2 cellular contexts compared by ENCODE assay signal in the genomic region with DNA sequence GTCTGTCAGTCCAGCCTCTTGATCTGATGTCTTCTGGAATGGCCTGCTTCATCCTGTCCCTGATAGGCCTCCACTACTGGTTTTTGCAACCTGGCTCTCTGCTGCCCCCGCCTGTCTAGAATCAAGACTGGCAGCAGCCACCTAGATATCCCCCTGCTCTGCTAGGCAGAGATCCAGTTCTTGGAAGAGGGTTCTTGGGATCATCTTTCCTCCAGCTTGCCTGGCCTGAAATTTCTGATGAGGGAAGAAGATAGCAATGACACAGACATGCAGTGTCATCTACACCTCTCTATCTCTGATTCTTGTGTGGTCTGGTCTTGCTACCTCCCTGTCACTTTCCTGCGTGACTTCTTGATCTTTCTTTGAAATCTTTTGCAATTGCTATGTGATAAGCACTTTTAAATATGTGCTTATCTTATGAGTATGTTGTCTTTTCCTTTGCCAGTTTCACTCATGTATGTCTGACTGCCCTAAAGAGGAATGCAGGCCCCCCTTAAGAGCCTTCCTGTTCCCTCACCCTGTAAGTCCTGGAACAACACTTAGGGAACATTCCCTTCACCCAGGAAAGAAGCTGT.
A peak's percentile ranks its signal among the peaks of the same experiment; 100 is the strongest.
TF ChIP-seq lines count a peak whose summit lies in the region.

No MANE protein-coding gene starts in this region.

TF ChIP-seq in IMR-90, 13 proteins besides CTCF, POLR2A, EP300 and RAD21:
- TF ChIP-seq RFX5 (IDR thresholded peaks at IDR 0.05; ENCODE audit: low read depth, low read length) (0 out of 2 replicates have a peak, but pooled peaks have one; percentile 7), MAZ (IDR thresholded peaks at IDR 0.05; ENCODE audit: borderline replicate concordance, low read depth, low read length) (no peak), RCOR1 (IDR thresholded peaks at IDR 0.05; ENCODE audit: insufficient replicate concordance, low read length) (peak; percentile 66), MXI1 (IDR thresholded peaks at IDR 0.05; ENCODE audit: borderline replicate concordance, low read depth, low read length) (no peak), SMC3 (IDR thresholded peaks at IDR 0.05; ENCODE audit: low read depth, low read length) (peak; percentile 50), BHLHE40 (IDR thresholded peaks at IDR 0.05; ENCODE audit: low read depth, low read length) (peak; percentile 78), CEBPB (IDR thresholded peaks at IDR 0.05; ENCODE audit: low read depth, low read length) (peak; percentile 94), CHD1 (IDR thresholded peaks at IDR 0.05; ENCODE audit: low read depth, low read length) (no peak), FOS (IDR thresholded peaks at IDR 0.05; ENCODE audit: low read depth, low read length) (peak; percentile 38), MAFK (IDR thresholded peaks at IDR 0.05; ENCODE audit: low read depth, low read length) (no peak), NFE2L2 (IDR thresholded peaks at IDR 0.05; ENCODE audit: low read depth, low read length) (peak; percentile 59; the same call in 1 of the 2 replicates)
- TF ChIP-seq, protein P1, sequence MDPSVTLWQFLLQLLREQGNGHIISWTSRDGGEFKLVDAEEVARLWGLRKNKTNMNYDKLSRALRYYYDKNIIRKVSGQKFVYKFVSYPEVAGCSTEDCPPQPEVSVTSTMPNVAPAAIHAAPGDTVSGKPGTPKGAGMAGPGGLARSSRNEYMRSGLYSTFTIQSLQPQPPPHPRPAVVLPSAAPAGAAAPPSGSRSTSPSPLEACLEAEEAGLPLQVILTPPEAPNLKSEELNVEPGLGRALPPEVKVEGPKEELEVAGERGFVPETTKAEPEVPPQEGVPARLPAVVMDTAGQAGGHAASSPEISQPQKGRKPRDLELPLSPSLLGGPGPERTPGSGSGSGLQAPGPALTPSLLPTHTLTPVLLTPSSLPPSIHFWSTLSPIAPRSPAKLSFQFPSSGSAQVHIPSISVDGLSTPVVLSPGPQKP (IDR thresholded peaks at IDR 0.05; ENCODE audit: borderline replicate concordance, low read depth, low read length) = no peak
- TF ChIP-seq, protein P2, sequence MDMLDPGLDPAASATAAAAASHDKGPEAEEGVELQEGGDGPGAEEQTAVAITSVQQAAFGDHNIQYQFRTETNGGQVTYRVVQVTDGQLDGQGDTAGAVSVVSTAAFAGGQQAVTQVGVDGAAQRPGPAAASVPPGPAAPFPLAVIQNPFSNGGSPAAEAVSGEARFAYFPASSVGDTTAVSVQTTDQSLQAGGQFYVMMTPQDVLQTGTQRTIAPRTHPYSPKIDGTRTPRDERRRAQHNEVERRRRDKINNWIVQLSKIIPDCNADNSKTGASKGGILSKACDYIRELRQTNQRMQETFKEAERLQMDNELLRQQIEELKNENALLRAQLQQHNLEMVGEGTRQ (IDR thresholded peaks at IDR 0.05; ENCODE audit: low read depth, low read length) = no peak

TF ChIP-seq in SK-N-SH treated with all-trans-retinoic acid at 6 μM for 48 hours, 23 proteins besides CTCF, POLR2A, EP300 and RAD21:
- TF ChIP-seq OSR1 (CRISPR knock-in tag; IDR thresholded peaks at IDR 0.05) = no peak
- no peak for TF ChIP-seq ESRRG (CRISPR knock-in tag; IDR thresholded peaks at IDR 0.05)
- TF ChIP-seq ISL1 (CRISPR knock-in tag; IDR thresholded peaks at IDR 0.05) = peak; percentile 65
